In genomic region chr6:43021270-43022047, GRCh38 we compare ENCODE assay signal across 1 cellular context.
TF ChIP-seq lines count a peak whose summit lies in the region.

A gene with protein sequence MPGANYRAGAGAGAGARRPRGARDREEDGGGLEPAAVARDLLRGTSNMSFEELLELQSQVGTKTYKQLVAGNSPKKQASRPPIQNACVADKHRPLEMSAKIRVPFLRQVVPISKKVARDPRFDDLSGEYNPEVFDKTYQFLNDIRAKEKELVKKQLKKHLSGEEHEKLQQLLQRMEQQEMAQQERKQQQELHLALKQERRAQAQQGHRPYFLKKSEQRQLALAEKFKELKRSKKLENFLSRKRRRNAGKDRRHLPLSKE (plus strand): TSS chr6:43021623. CDS start chr6:43021655, 32 bp downstream.

TF ChIP-seq in K562, 482 proteins besides CTCF, POLR2A, EP300 and RAD21 (continued from another document and continues in another):
- TF ChIP-seq, protein P1, sequence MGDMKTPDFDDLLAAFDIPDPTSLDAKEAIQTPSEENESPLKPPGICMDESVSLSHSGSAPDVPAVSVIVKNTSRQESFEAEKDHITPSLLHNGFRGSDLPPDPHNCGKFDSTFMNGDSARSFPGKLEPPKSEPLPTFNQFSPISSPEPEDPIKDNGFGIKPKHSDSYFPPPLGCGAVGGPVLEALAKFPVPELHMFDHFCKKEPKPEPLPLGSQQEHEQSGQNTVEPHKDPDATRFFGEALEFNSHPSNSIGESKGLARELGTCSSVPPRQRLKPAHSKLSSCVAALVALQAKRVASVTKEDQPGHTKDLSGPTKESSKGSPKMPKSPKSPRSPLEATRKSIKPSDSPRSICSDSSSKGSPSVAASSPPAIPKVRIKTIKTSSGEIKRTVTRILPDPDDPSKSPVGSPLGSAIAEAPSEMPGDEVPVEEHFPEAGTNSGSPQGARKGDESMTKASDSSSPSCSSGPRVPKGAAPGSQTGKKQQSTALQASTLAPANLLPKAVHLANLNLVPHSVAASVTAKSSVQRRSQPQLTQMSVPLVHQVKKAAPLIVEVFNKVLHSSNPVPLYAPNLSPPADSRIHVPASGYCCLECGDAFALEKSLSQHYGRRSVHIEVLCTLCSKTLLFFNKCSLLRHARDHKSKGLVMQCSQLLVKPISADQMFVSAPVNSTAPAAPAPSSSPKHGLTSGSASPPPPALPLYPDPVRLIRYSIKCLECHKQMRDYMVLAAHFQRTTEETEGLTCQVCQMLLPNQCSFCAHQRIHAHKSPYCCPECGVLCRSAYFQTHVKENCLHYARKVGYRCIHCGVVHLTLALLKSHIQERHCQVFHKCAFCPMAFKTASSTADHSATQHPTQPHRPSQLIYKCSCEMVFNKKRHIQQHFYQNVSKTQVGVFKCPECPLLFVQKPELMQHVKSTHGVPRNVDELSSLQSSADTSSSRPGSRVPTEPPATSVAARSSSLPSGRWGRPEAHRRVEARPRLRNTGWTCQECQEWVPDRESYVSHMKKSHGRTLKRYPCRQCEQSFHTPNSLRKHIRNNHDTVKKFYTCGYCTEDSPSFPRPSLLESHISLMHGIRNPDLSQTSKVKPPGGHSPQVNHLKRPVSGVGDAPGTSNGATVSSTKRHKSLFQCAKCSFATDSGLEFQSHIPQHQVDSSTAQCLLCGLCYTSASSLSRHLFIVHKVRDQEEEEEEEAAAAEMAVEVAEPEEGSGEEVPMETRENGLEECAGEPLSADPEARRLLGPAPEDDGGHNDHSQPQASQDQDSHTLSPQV (IDR thresholded peaks at IDR 0.05), result peak; percentile 92
- TF ChIP-seq SPI1 (IDR thresholded peaks at IDR 0.05; ENCODE audit: borderline replicate concordance, low read depth, low read length) (peak; percentile 59; the same call in 1 of the 2 replicates), TRIM25 (IDR thresholded peaks at IDR 0.05; ENCODE audit: borderline replicate concordance) (no peak), SP1 (CRISPR knock-in tag; IDR thresholded peaks at IDR 0.05) (peak; percentile 26; the same call in 1 of the 2 replicates), CXXC5 (CRISPR knock-in tag; IDR thresholded peaks at IDR 0.05) (peak; percentile 71), CREB1 (IDR thresholded peaks at IDR 0.05) (no peak; the same call in 1 of the 2 replicates), CREB1 (CRISPR knock-in tag; IDR thresholded peaks at IDR 0.05) (no peak; the same call in 1 of the 2 replicates), MYNN (IDR thresholded peaks at IDR 0.05) (peak; percentile 79), MYNN (CRISPR knock-in tag; IDR thresholded peaks at IDR 0.05) (no peak), ATF7 (IDR thresholded peaks at IDR 0.05) (peak; percentile 62; the same call in 1 of the 2 replicates), ZNF584 (CRISPR knock-in tag; IDR thresholded peaks at IDR 0.05; ENCODE audit: low read depth) (no peak), ARID4B (CRISPR knock-in tag; IDR thresholded peaks at IDR 0.05) (no peak), MXD1 (CRISPR knock-in tag; IDR thresholded peaks at IDR 0.05; ENCODE audit: borderline replicate concordance, poor library complexity, severe bottlenecking) (no peak), TRIM24 (IDR thresholded peaks at IDR 0.05) (no peak), ZNF561 (CRISPR knock-in tag; conservative IDR thresholded peaks at IDR 0.05) (no peak), RBM25 (IDR thresholded peaks at IDR 0.05; ENCODE audit: low read depth, low read length, severe bottlenecking) (no peak), ADNP (tag; IDR thresholded peaks at IDR 0.05) (no peak), ZNF696 (CRISPR knock-in tag; conservative IDR thresholded peaks at IDR 0.05) (no peak), ZNF436 (CRISPR knock-in tag; IDR thresholded peaks at IDR 0.05) (no peak), NR1H2 (CRISPR knock-in tag; IDR thresholded peaks at IDR 0.05) (no peak), MAZ (CRISPR knock-in tag; conservative IDR thresholded peaks at IDR 0.05 in 1 of 2, IDR thresholded peaks at IDR 0.05 in 1 of 2) (peak; percentile 37 to 38), TEAD4 (IDR thresholded peaks at IDR 0.05; ENCODE audit: low read length) (no peak), TEAD4 (CRISPR knock-in tag; IDR thresholded peaks at IDR 0.05; ENCODE audit: borderline replicate concordance) (no peak), SUPT5H (IDR thresholded peaks at IDR 0.05) (peak; percentile 80), FOXJ3 (CRISPR knock-in tag; IDR thresholded peaks at IDR 0.05) (no peak), XRCC3 (IDR thresholded peaks at IDR 0.05) (no peak), TCF15 (CRISPR knock-in tag; IDR thresholded peaks at IDR 0.05) (no peak), PRDM10 (IDR thresholded peaks at IDR 0.05; ENCODE audit: partially characterized antibody) (no peak), MTA3 (IDR thresholded peaks at IDR 0.05; ENCODE audit: borderline replicate concordance) (no peak; the same call in 1 of the 2 replicates)
- TF ChIP-seq, protein P2, sequence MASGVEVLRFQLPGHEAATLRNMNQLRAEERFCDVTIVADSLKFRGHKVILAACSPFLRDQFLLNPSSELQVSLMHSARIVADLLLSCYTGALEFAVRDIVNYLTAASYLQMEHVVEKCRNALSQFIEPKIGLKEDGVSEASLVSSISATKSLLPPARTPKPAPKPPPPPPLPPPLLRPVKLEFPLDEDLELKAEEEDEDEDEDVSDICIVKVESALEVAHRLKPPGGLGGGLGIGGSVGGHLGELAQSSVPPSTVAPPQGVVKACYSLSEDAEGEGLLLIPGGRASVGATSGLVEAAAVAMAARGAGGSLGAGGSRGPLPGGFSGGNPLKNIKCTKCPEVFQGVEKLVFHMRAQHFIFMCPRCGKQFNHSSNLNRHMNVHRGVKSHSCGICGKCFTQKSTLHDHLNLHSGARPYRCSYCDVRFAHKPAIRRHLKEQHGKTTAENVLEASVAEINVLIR (CRISPR knock-in tag; IDR thresholded peaks at IDR 0.05), result no peak; the same call in 1 of the 2 replicates
- TF ChIP-seq, protein P3, sequence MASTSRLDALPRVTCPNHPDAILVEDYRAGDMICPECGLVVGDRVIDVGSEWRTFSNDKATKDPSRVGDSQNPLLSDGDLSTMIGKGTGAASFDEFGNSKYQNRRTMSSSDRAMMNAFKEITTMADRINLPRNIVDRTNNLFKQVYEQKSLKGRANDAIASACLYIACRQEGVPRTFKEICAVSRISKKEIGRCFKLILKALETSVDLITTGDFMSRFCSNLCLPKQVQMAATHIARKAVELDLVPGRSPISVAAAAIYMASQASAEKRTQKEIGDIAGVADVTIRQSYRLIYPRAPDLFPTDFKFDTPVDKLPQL (IDR thresholded peaks at IDR 0.05; ENCODE audit: extremely low read depth, insufficient read length), result no peak
- TF ChIP-seq, protein P4, sequence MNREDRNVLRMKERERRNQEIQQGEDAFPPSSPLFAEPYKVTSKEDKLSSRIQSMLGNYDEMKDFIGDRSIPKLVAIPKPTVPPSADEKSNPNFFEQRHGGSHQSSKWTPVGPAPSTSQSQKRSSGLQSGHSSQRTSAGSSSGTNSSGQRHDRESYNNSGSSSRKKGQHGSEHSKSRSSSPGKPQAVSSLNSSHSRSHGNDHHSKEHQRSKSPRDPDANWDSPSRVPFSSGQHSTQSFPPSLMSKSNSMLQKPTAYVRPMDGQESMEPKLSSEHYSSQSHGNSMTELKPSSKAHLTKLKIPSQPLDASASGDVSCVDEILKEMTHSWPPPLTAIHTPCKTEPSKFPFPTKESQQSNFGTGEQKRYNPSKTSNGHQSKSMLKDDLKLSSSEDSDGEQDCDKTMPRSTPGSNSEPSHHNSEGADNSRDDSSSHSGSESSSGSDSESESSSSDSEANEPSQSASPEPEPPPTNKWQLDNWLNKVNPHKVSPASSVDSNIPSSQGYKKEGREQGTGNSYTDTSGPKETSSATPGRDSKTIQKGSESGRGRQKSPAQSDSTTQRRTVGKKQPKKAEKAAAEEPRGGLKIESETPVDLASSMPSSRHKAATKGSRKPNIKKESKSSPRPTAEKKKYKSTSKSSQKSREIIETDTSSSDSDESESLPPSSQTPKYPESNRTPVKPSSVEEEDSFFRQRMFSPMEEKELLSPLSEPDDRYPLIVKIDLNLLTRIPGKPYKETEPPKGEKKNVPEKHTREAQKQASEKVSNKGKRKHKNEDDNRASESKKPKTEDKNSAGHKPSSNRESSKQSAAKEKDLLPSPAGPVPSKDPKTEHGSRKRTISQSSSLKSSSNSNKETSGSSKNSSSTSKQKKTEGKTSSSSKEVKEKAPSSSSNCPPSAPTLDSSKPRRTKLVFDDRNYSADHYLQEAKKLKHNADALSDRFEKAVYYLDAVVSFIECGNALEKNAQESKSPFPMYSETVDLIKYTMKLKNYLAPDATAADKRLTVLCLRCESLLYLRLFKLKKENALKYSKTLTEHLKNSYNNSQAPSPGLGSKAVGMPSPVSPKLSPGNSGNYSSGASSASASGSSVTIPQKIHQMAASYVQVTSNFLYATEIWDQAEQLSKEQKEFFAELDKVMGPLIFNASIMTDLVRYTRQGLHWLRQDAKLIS (CRISPR knock-in tag; IDR thresholded peaks at IDR 0.05), result no peak
